ENCODE assay signal across 1 cellular context in genomic region chr4:154589296-154590197, GRCh38.
TF ChIP-seq lines count a peak whose summit lies in the region.

No MANE protein-coding gene starts in this region.

TF ChIP-seq in HepG2, 621 proteins besides CTCF, POLR2A, EP300 and RAD21 (continued from another document):
- TF ChIP-seq FUBP1 (CRISPR knock-in tag; IDR thresholded peaks at IDR 0.05; ENCODE audit: borderline replicate concordance) (no peak), ZNF672 (CRISPR knock-in tag; IDR thresholded peaks at IDR 0.05) (no peak), ZNF740 (CRISPR knock-in tag; IDR thresholded peaks at IDR 0.05) (no peak), HMGXB4 (CRISPR knock-in tag; IDR thresholded peaks at IDR 0.05; ENCODE audit: borderline replicate concordance in 1 of 2, low read depth in 1 of 2) (peak in 1 of 2 experiments; percentile 59; a peak in 1 of 4 replicates), CCDC6 (CRISPR knock-in tag; IDR thresholded peaks at IDR 0.05) (peak; percentile 32; the same call in 1 of the 2 replicates), ZNF275 (CRISPR knock-in tag; IDR thresholded peaks at IDR 0.05; ENCODE audit: borderline replicate concordance) (no peak), ZNF552 (CRISPR knock-in tag; IDR thresholded peaks at IDR 0.05; ENCODE audit: borderline replicate concordance) (no peak), U2AF2 (IDR thresholded peaks at IDR 0.05; ENCODE audit: low read depth, low read length) (no peak), TCF12 (IDR thresholded peaks at IDR 0.05) (no peak), TCF12 (CRISPR knock-in tag; IDR thresholded peaks at IDR 0.05) (no peak), PCBP1 (IDR thresholded peaks at IDR 0.05; ENCODE audit: borderline replicate concordance, low read depth, low read length) (no peak), ZNF567 (CRISPR knock-in tag; IDR thresholded peaks at IDR 0.05; ENCODE audit: borderline replicate concordance) (no peak), SP5 (CRISPR knock-in tag; IDR thresholded peaks at IDR 0.05; ENCODE audit: borderline replicate concordance, low read depth) (no peak), DNMT3B (CRISPR knock-in tag; conservative IDR thresholded peaks at IDR 0.05) (0 out of 2 replicates have a peak, but pooled peaks have one; percentile 35), AGO1 (IDR thresholded peaks at IDR 0.05; ENCODE audit: low read depth, low read length, poor library complexity, severe bottlenecking) (no peak), ZNF776 (CRISPR knock-in tag; IDR thresholded peaks at IDR 0.05) (no peak), SMC3 (IDR thresholded peaks at IDR 0.05; ENCODE audit: low read length) (no peak), ZNF761 (CRISPR knock-in tag; conservative IDR thresholded peaks at IDR 0.05) (0 out of 2 replicates have a peak, but pooled peaks have one; percentile 52), ZNF746 (CRISPR knock-in tag; IDR thresholded peaks at IDR 0.05) (no peak), ZNF543 (CRISPR knock-in tag; IDR thresholded peaks at IDR 0.05) (0 out of 2 replicates have a peak, but pooled peaks have one; percentile 34), ZNF7 (CRISPR knock-in tag; IDR thresholded peaks at IDR 0.05) (no peak), HMG20A (CRISPR knock-in tag; IDR thresholded peaks at IDR 0.05; ENCODE audit: borderline replicate concordance) (no peak), ZNF329 (CRISPR knock-in tag; IDR thresholded peaks at IDR 0.05; ENCODE audit: low read depth) (no peak), ZNF296 (CRISPR knock-in tag; conservative IDR thresholded peaks at IDR 0.05) (no peak), ZBTB7B (CRISPR knock-in tag; IDR thresholded peaks at IDR 0.05) (no peak), NFIC (IDR thresholded peaks at IDR 0.05; ENCODE audit: low read length) (no peak), AHDC1 (CRISPR knock-in tag; IDR thresholded peaks at IDR 0.05; ENCODE audit: borderline replicate concordance) (no peak)
- TF ChIP-seq, protein P1, sequence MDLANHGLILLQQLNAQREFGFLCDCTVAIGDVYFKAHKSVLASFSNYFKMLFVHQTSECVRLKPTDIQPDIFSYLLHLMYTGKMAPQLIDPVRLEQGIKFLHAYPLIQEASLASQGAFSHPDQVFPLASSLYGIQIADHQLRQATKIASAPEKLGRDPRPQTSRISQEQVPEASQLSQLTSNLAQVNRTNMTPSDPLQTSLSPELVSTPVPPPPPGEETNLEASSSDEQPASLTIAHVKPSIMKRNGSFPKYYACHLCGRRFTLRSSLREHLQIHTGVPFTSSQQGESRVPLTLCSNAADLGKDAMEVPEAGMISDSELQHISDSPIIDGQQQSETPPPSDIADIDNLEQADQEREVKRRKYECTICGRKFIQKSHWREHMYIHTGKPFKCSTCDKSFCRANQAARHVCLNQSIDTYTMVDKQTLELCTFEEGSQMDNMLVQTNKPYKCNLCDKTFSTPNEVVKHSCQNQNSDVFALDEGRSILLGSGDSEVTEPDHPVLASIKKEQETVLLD (CRISPR knock-in tag; IDR thresholded peaks at IDR 0.05; ENCODE audit: low read depth) = no peak
- TF ChIP-seq, protein P2, sequence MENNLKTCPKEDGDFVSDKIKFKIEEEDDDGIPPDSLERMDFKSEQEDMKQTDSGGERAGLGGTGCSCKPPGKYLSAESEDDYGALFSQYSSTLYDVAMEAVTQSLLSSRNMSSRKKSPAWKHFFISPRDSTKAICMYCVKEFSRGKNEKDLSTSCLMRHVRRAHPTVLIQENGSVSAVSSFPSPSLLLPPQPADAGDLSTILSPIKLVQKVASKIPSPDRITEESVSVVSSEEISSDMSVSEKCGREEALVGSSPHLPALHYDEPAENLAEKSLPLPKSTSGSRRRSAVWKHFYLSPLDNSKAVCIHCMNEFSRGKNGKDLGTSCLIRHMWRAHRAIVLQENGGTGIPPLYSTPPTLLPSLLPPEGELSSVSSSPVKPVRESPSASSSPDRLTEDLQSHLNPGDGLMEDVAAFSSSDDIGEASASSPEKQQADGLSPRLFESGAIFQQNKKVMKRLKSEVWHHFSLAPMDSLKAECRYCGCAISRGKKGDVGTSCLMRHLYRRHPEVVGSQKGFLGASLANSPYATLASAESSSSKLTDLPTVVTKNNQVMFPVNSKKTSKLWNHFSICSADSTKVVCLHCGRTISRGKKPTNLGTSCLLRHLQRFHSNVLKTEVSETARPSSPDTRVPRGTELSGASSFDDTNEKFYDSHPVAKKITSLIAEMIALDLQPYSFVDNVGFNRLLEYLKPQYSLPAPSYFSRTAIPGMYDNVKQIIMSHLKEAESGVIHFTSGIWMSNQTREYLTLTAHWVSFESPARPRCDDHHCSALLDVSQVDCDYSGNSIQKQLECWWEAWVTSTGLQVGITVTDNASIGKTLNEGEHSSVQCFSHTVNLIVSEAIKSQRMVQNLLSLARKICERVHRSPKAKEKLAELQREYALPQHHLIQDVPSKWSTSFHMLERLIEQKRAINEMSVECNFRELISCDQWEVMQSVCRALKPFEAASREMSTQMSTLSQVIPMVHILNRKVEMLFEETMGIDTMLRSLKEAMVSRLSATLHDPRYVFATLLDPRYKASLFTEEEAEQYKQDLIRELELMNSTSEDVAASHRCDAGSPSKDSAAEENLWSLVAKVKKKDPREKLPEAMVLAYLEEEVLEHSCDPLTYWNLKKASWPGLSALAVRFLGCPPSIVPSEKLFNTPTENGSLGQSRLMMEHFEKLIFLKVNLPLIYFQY (CRISPR knock-in tag; IDR thresholded peaks at IDR 0.05; ENCODE audit: borderline replicate concordance) = no peak
- TF ChIP-seq, protein P3, sequence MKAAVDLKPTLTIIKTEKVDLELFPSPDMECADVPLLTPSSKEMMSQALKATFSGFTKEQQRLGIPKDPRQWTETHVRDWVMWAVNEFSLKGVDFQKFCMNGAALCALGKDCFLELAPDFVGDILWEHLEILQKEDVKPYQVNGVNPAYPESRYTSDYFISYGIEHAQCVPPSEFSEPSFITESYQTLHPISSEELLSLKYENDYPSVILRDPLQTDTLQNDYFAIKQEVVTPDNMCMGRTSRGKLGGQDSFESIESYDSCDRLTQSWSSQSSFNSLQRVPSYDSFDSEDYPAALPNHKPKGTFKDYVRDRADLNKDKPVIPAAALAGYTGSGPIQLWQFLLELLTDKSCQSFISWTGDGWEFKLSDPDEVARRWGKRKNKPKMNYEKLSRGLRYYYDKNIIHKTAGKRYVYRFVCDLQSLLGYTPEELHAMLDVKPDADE (CRISPR knock-in tag; IDR thresholded peaks at IDR 0.05) = no peak
- TF ChIP-seq, protein P4, sequence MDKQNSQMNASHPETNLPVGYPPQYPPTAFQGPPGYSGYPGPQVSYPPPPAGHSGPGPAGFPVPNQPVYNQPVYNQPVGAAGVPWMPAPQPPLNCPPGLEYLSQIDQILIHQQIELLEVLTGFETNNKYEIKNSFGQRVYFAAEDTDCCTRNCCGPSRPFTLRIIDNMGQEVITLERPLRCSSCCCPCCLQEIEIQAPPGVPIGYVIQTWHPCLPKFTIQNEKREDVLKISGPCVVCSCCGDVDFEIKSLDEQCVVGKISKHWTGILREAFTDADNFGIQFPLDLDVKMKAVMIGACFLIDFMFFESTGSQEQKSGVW (CRISPR knock-in tag; IDR thresholded peaks at IDR 0.05; ENCODE audit: borderline replicate concordance) = no peak
- TF ChIP-seq, protein P5, sequence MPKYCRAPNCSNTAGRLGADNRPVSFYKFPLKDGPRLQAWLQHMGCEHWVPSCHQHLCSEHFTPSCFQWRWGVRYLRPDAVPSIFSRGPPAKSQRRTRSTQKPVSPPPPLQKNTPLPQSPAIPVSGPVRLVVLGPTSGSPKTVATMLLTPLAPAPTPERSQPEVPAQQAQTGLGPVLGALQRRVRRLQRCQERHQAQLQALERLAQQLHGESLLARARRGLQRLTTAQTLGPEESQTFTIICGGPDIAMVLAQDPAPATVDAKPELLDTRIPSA (CRISPR knock-in tag; IDR thresholded peaks at IDR 0.05; ENCODE audit: borderline replicate concordance) = no peak
- TF ChIP-seq, protein P6, sequence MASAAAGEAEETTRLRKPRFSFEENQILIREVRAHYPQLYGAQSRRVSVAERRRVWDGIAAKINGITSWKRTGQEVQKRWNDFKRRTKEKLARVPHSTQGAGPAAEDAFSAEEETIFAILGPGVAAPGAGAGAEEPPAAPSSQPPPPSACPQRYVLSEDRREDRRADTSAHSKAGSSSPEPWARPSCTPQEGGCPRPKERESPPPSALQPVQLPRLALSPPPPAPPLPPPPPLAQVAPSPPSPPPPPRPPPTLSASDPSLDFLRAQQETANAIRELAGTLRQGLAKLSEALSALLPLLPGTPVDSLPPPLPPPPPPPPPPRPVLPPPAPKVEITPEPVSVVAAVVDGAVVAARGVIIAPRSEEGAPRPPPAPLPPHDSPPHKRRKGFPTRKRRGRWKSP (CRISPR knock-in tag; IDR thresholded peaks at IDR 0.05) = no peak
TF ChIP-seq in HepG2: peak in this region for 30.
